8 cellular contexts compared by ENCODE assay signal in genomic region chr6:134517145-134517658, GRCh38.
DNase-seq lines count a peak whose midpoint lies in the region; ATAC-seq, FAIRE-seq and TF ChIP-seq lines count a peak whose summit lies in the region.

No MANE protein-coding gene starts in this region.

- H3K27me3 ChIP-seq in iPS-20b (ENCODE audit: insufficient read depth, low read length): no peaks in the 10 kb centered on the region

- H3K4me3 ChIP-seq in A549 (peak overlapping the region; percentile 25; the same call in 1 of the 3 replicates), astrocyte of the spinal cord (ENCODE audit: low read depth, low read length) (no peak overlapping the region), iPS-20b (ENCODE audit: low read length) (peak overlapping the region; percentile 26; the same call in 1 of the 2 replicates)

- in situ Hi-C loops in astrocyte of the spinal cord (cut with HindIII; ENCODE audit: low sequenced_read_pairs): no loop called here

- FAIRE-seq in A549 (lab: Jason Lieb, UNC): no peak

- WGBS in A549 (ENCODE audit: missing lambda C conversion rate): 7% methylated on average over 9 of the region's 9 CpGs

- H3K27ac ChIP-seq in A549 (peak overlapping the region; percentile 84 to 90), iPS-20b (ENCODE audit: low read length) (no peak overlapping the region)

- TF ChIP-seq RAD21 in A549 (conservative IDR thresholded peaks at IDR 0.05 in 1 of 2, IDR thresholded peaks at IDR 0.05 in 1 of 2) (peak in 1 of 2 experiments; percentile 41; a peak in 2 of 5 replicates), Ishikawa (IDR thresholded peaks at IDR 0.05; ENCODE audit: low read depth) (no peak)

- peaks cover 59% of the 10 kb centered on the region for H3K4me1 ChIP-seq in A549
- H3K4me1 ChIP-seq in iPS-20b (ENCODE audit: insufficient read depth, low read length): 0 out of 2 replicates have a peak, but pooled peaks cover 4% of the 10 kb centered on the region

- peak; percentile 69 to 83 for DNase-seq in A549 (ENCODE audit: low read depth in 1 of 2, low spot score in 1 of 2)
- DNase-seq in astrocyte of the spinal cord (ENCODE audit: low read depth, low spot score): peak; percentile 90
- no peak for DNase-seq in stimulated activated naive CD8-positive, alpha-beta T cell treated with anti-CD3 and anti-CD28 coated beads, Interleukin-15, Interleukin-2, amounts not matched to agents 100 U/mL and 50 U/mL, for 24 hours
- no peak for DNase-seq in 8988T
- no peak for DNase-seq in NCI-H1436 treated with DMSO at 0.1 percent for 48 hours (lab: John Stamatoyannopoulos, UW)

- H3K36me3 ChIP-seq in iPS-20b (ENCODE audit: insufficient read depth, low read depth, low read length): no peaks in the 10 kb centered on the region

- CTCF ChIA-PET in A549 (lab: Yijun Ruan, JAX): interaction anchor here (1.1 kb wide), 1 partner anchor 67 kb away, joined by 3 read pairs; no protein-coding TSS in a partner anchor

- H3K4me2 ChIP-seq in A549: peak overlapping the region; percentile 81

- H3K9ac ChIP-seq in iPS-20b (ENCODE audit: low read depth, low read length): no peak overlapping the region; the same call in 1 of the 2 replicates

- no peak for TF ChIP-seq CTCF in A549 (IDR thresholded peaks at IDR 0.05)
- TF ChIP-seq CTCF in astrocyte of the spinal cord (IDR thresholded peaks at IDR 0.05; ENCODE audit: low read depth, low read length): no peak

- ATAC-seq in A549: peak; percentile 97
- peak; percentile 41 for ATAC-seq in stimulated activated naive CD8-positive, alpha-beta T cell treated with anti-CD3 and anti-CD28 coated beads, Interleukin-15, Interleukin-2, amounts not matched to agents 100 U/mL and 50 U/mL, for 24 hours
- no peak for ATAC-seq in GM18520 (IDR thresholded peaks at IDR 0.05; ENCODE audit: unreplicated experiment)

- TF ChIP-seq EP300 in A549 (IDR thresholded peaks at IDR 0.05) (peak in 1 of 2 experiments; percentile 69; a peak in 2 of 5 replicates), Ishikawa (IDR thresholded peaks at IDR 0.05; ENCODE audit: borderline replicate concordance) (peak; percentile 87)

- POLR2A ChIA-PET in A549 (lab: Yijun Ruan, JAX): interaction anchor here (0.6 to 1.5 kb wide), 5 partner anchors 73 to 1055 kb away, joined by 3 to 9 read pairs (median 3); no protein-coding TSS in a partner anchor

- no peak for TF ChIP-seq POLR2A in A549 (IDR thresholded peaks at IDR 0.05; ENCODE audit: low read length)

- H3K9me3 ChIP-seq in A549 (no peaks in the 10 kb centered on the region), iPS-20b (ENCODE audit: insufficient read depth, low read depth, low read length) (no peaks in the 10 kb centered on the region)

TF ChIP-seq in A549, 52 proteins besides CTCF, POLR2A, EP300 and RAD21:
- TF ChIP-seq SMC3 (IDR thresholded peaks at IDR 0.05): peak; percentile 25; the same call in 2 of the 3 replicates
- TF ChIP-seq JUN (IDR thresholded peaks at IDR 0.05): peak in 1 of 2 experiments; percentile 48; a peak in 1 of 5 replicates
- no peak for TF ChIP-seq HOXA7 (CRISPR knock-in tag; IDR thresholded peaks at IDR 0.05)
- no peak for TF ChIP-seq KDM1A (IDR thresholded peaks at IDR 0.05; ENCODE audit: low read depth)
- 0 out of 2 replicates have a peak, but pooled peaks have one; percentile 37 for TF ChIP-seq FOSL2 (IDR thresholded peaks at IDR 0.05)
- TF ChIP-seq FOSL2 (CRISPR knock-in tag; IDR thresholded peaks at IDR 0.05): peak; percentile 70
- peak; percentile 49 for TF ChIP-seq JUNB (IDR thresholded peaks at IDR 0.05)
- no peak for TF ChIP-seq MAZ (IDR thresholded peaks at IDR 0.05; ENCODE audit: borderline replicate concordance, low read depth, low read length)
- TF ChIP-seq ESRRA (IDR thresholded peaks at IDR 0.05; ENCODE audit: borderline replicate concordance, low read length): peak; percentile 87
- TF ChIP-seq ZFP36 (IDR thresholded peaks at IDR 0.05; ENCODE audit: borderline replicate concordance, partially characterized antibody): no peak
- TF ChIP-seq MAX (IDR thresholded peaks at IDR 0.05): 0 out of 2 replicates have a peak, but pooled peaks have one; percentile 31
- TF ChIP-seq RARB (CRISPR knock-in tag; IDR thresholded peaks at IDR 0.05): no peak
- 0 out of 4 replicates have a peak, but pooled peaks have one; percentile 10 to 11 for TF ChIP-seq CEBPB (IDR thresholded peaks at IDR 0.05)
- TF ChIP-seq EHMT2 (IDR thresholded peaks at IDR 0.05; ENCODE audit: low read depth): no peak

TF ChIP-seq in Ishikawa, 13 proteins besides CTCF, POLR2A, EP300 and RAD21:
- TF ChIP-seq FOXM1 (IDR thresholded peaks at IDR 0.05; ENCODE audit: borderline replicate concordance, low read depth): 0 out of 2 replicates have a peak, but pooled peaks have one; percentile 56
- 0 out of 2 replicates have a peak, but pooled peaks have one; percentile 32 for TF ChIP-seq ZBTB7A (IDR thresholded peaks at IDR 0.05; ENCODE audit: low read depth)
- peak; percentile 16; the same call in 1 of the 2 replicates for TF ChIP-seq CEBPB (IDR thresholded peaks at IDR 0.05)
- TF ChIP-seq CREB1 (IDR thresholded peaks at IDR 0.05; ENCODE audit: low read depth): no peak; the same call in 1 of the 2 replicates
- TF ChIP-seq USF1 (IDR thresholded peaks at IDR 0.05): peak; percentile 4; the same call in 1 of the 2 replicates
- no peak for TF ChIP-seq EGR1 (IDR thresholded peaks at IDR 0.05)
- TF ChIP-seq MAX (IDR thresholded peaks at IDR 0.05): 0 out of 2 replicates have a peak, but pooled peaks have one; percentile 26
- TF ChIP-seq TEAD4 (IDR thresholded peaks at IDR 0.05): peak; percentile 79
- peak; percentile 80 for TF ChIP-seq NFIC (IDR thresholded peaks at IDR 0.05)
- no peak for TF ChIP-seq REST (IDR thresholded peaks at IDR 0.05; ENCODE audit: low read depth)
- 0 out of 2 replicates have a peak, but pooled peaks have one; percentile 27 for TF ChIP-seq TAF1 (IDR thresholded peaks at IDR 0.05; ENCODE audit: low read depth)
- TF ChIP-seq TCF12 (IDR thresholded peaks at IDR 0.05; ENCODE audit: low read depth): peak; percentile 89
- TF ChIP-seq YY1 (IDR thresholded peaks at IDR 0.05; ENCODE audit: low read depth): 0 out of 2 replicates have a peak, but pooled peaks have one; percentile 27

Comparison
In these comparisons a context has a peak if more than half of its experiments do, and no peak if none do; other contexts are left out.
1. DNase-seq: peak in A549 (2 of 2) and astrocyte of the spinal cord (single experiment); none in stimulated activated naive CD8-positive, alpha-beta T cell treated with anti-CD3 and anti-CD28 coated beads, Interleukin-15, Interleukin-2, amounts not matched to agents 100 U/mL and 50 U/mL, for 24 hours (single experiment), 8988T (single experiment) and NCI-H1436 treated with DMSO at 0.1 percent for 48 hours (single experiment).